16 cellular contexts compared by ENCODE assay signal in genomic region chr5:3365501-3366215, GRCh38.
"Had no signal": no experiment of that assay in that cellular context is flagged by ENCODE, and none has a peak within 500 bp of the region (broad histone marks: within the 10 kb centered on the region; RNA-seq: fewer than 3 reads in every experiment).

No MANE protein-coding gene starts in this region.

- DNase-seq: colonic mucosa; effector CD8-positive, alpha-beta T cell; heart left ventricle; hippocampal formation; kidney glomerular epithelial cell; mesendoderm; naive thymus-derived CD4-positive, alpha-beta T cell; right cardiac atrium; stimulated activated CD4-positive, alpha-beta T cell treated with anti-CD3 and anti-CD28 coated beads, Interleukin-4, amount 100 ng/mL, for 1 hour; stimulated activated CD8-positive, alpha-beta memory T cell treated with anti-CD3 and anti-CD28 coated beads, Interleukin-4, amount 100 ng/mL, for 48 hours; testis had no signal

- H3K4me1 Mint-ChIP-seq: naive thymus-derived CD4-positive, alpha-beta T cell; stimulated activated effector memory CD8-positive, alpha-beta T cell treated with anti-CD3 and anti-CD28 coated beads, Interleukin-12 subunit alpha, Interleukin-12 subunit beta, amount 100 ng/mL, for 72 hours had no signal

- H3K27ac Mint-ChIP-seq: naive thymus-derived CD4-positive, alpha-beta T cell; stimulated activated effector memory CD8-positive, alpha-beta T cell treated with anti-CD3 and anti-CD28 coated beads, Interleukin-12 subunit alpha, Interleukin-12 subunit beta, amount 100 ng/mL, for 72 hours; stimulated activated naive CD8-positive, alpha-beta T cell treated with anti-CD3 and anti-CD28 coated beads, Interleukin-15, Interleukin-2, amounts not matched to agents 100 ng/mL and 50 ng/mL, for 24 hours had no signal

- H3K36me3 Mint-ChIP-seq: stimulated activated effector memory CD8-positive, alpha-beta T cell treated with anti-CD3 and anti-CD28 coated beads, Interleukin-12 subunit alpha, Interleukin-12 subunit beta, amount 100 ng/mL, for 72 hours had no signal

- H3K9me3 ChIP-seq: colonic mucosa, neutrophil, testis had no signal

- H3K4me3 Mint-ChIP-seq: naive thymus-derived CD4-positive, alpha-beta T cell; stimulated activated effector memory CD8-positive, alpha-beta T cell treated with anti-CD3 and anti-CD28 coated beads, Interleukin-12 subunit alpha, Interleukin-12 subunit beta, amount 100 ng/mL, for 72 hours; stimulated activated naive CD8-positive, alpha-beta T cell treated with anti-CD3 and anti-CD28 coated beads, Interleukin-15, Interleukin-2, amounts not matched to agents 100 ng/mL and 50 ng/mL, for 24 hours had no signal

- H3K4me1 ChIP-seq: colonic mucosa, heart left ventricle, testis, tibial nerve had no signal

- H3K4me3 ChIP-seq: colonic mucosa, heart left ventricle, testis, tibial nerve had no signal

- ATAC-seq: esophagus mucosa; heart left ventricle; naive thymus-derived CD4-positive, alpha-beta T cell; right cardiac atrium; stimulated activated effector memory CD8-positive, alpha-beta T cell treated with anti-CD3 and anti-CD28 coated beads, Interleukin-12 subunit alpha, Interleukin-12 subunit beta, amount 100 ng/mL, for 72 hours had no signal

- H3K27me3 Mint-ChIP-seq: stimulated activated naive CD8-positive, alpha-beta T cell treated with anti-CD3 and anti-CD28 coated beads, Interleukin-15, Interleukin-2, amounts not matched to agents 100 ng/mL and 50 ng/mL, for 24 hours had no signal

- H3K27ac ChIP-seq: colonic mucosa, heart left ventricle, neutrophil, testis, tibial nerve had no signal

- H3K9me3 Mint-ChIP-seq: stimulated activated naive CD8-positive, alpha-beta T cell treated with anti-CD3 and anti-CD28 coated beads, Interleukin-15, Interleukin-2, amounts not matched to agents 100 ng/mL and 50 ng/mL, for 24 hours had no signal

- H3K27me3 ChIP-seq: colonic mucosa, neutrophil, testis, tibial nerve had no signal
